Comparison of ENCODE assay signal across 1 cellular context in genomic region chr9:111348821-111349271, GRCh38.
TF ChIP-seq lines count a peak whose summit lies in the region.

No MANE protein-coding gene starts in this region.

TF ChIP-seq in HepG2, 621 proteins besides CTCF, POLR2A, EP300 and RAD21 (continued from another document and continues in another):
- peak; percentile 72 for TF ChIP-seq CEBPG (CRISPR knock-in tag; IDR thresholded peaks at IDR 0.05)
- peak; percentile 97 for TF ChIP-seq BCL6 (CRISPR knock-in tag; IDR thresholded peaks at IDR 0.05)
- TF ChIP-seq MIER3 (CRISPR knock-in tag; IDR thresholded peaks at IDR 0.05; ENCODE audit: borderline replicate concordance): peak; percentile 83; the same call in 1 of the 2 replicates
- peak; percentile 90 for TF ChIP-seq RXRB (CRISPR knock-in tag; IDR thresholded peaks at IDR 0.05; ENCODE audit: borderline replicate concordance)
- TF ChIP-seq E2F5 (CRISPR knock-in tag; conservative IDR thresholded peaks at IDR 0.05): no peak
- TF ChIP-seq ZBTB44 (CRISPR knock-in tag; IDR thresholded peaks at IDR 0.05): no peak
- TF ChIP-seq ZNF609 (CRISPR knock-in tag; IDR thresholded peaks at IDR 0.05; ENCODE audit: borderline replicate concordance): peak; percentile 99
- no peak for TF ChIP-seq ZNF687 (CRISPR knock-in tag; IDR thresholded peaks at IDR 0.05)
- TF ChIP-seq ZNF503 (CRISPR knock-in tag; IDR thresholded peaks at IDR 0.05): peak; percentile 97
- TF ChIP-seq RARA (CRISPR knock-in tag; IDR thresholded peaks at IDR 0.05): peak; percentile 93
- no peak for TF ChIP-seq SALL2 (CRISPR knock-in tag; IDR thresholded peaks at IDR 0.05)
- peak; percentile 32; the same call in 1 of the 2 replicates for TF ChIP-seq JUNB (CRISPR knock-in tag; IDR thresholded peaks at IDR 0.05; ENCODE audit: borderline replicate concordance)
- TF ChIP-seq ZUFSP (CRISPR knock-in tag; IDR thresholded peaks at IDR 0.05; ENCODE audit: borderline replicate concordance): no peak
- peak; percentile 90 for TF ChIP-seq HDAC1 (CRISPR knock-in tag; IDR thresholded peaks at IDR 0.05)
- peak; percentile 84 for TF ChIP-seq FOXJ3 (CRISPR knock-in tag; IDR thresholded peaks at IDR 0.05; ENCODE audit: borderline replicate concordance)
- peak; percentile 25; the same call in 1 of the 2 replicates for TF ChIP-seq GABPB1 (CRISPR knock-in tag; IDR thresholded peaks at IDR 0.05)
- no peak for TF ChIP-seq ARID4A (CRISPR knock-in tag; IDR thresholded peaks at IDR 0.05; ENCODE audit: borderline replicate concordance)
- peak; percentile 33 for TF ChIP-seq ZFP36 (IDR thresholded peaks at IDR 0.05; ENCODE audit: borderline replicate concordance, low read depth, low read length, partially characterized antibody)
- no peak for TF ChIP-seq NFATC3 (CRISPR knock-in tag; IDR thresholded peaks at IDR 0.05)
- no peak for TF ChIP-seq NR3C1 (CRISPR knock-in tag; IDR thresholded peaks at IDR 0.05)
- TF ChIP-seq ATF4 (CRISPR knock-in tag; IDR thresholded peaks at IDR 0.05): peak in 1 of 2 experiments; percentile 77; a peak in 2 of 4 replicates
- TF ChIP-seq HIC2 (CRISPR knock-in tag; IDR thresholded peaks at IDR 0.05; ENCODE audit: low read depth): no peak
- TF ChIP-seq ZNF614 (CRISPR knock-in tag; IDR thresholded peaks at IDR 0.05; ENCODE audit: borderline replicate concordance): 0 out of 2 replicates have a peak, but pooled peaks have one; percentile 36
- TF ChIP-seq SOX5 (CRISPR knock-in tag; IDR thresholded peaks at IDR 0.05; ENCODE audit: borderline replicate concordance): peak; percentile 91
- TF ChIP-seq ZXDC (CRISPR knock-in tag; IDR thresholded peaks at IDR 0.05): no peak
